Comparison of ENCODE assay signal across 13 cellular contexts in genomic region chr3:156689589-156689988, GRCh38. TPM values are rescaled to one million over a fixed set of nuclear protein-coding genes. Genes with fewer than 3 reads are reported as not detected.
DNase-seq lines count a peak whose midpoint lies in the region; ATAC-seq, FAIRE-seq and TF ChIP-seq lines count a peak whose summit lies in the region.
"Had no signal": no experiment of that assay in that cellular context is flagged by ENCODE, and none has a peak within 500 bp of the region (broad histone marks: within the 10 kb centered on the region; RNA-seq: fewer than 3 reads in every experiment).

No MANE protein-coding gene starts in this region.

- FAIRE-seq in A549 (lab: Jason Lieb, UNC) = no peak
- FAIRE-seq in GM12891 (lab: Jason Lieb, UNC) = peak; percentile 87

- no peak for TF ChIP-seq EP300 in A549 (IDR thresholded peaks at IDR 0.05)

- no peak for TF ChIP-seq POLR2A in A549 (IDR thresholded peaks at IDR 0.05; ENCODE audit: low read length)
- peak; percentile 49 for TF ChIP-seq POLR2A in GM12891 (IDR thresholded peaks at IDR 0.05; ENCODE audit: low read depth, low read length)

- no peaks in the 10 kb centered on the region for H3K27me3 ChIP-seq in duodenal mucosa (ENCODE audit: control insufficient read depth in 1 of 2, insufficient read depth in 2 of 2, low read length in 2 of 2)
- H3K27me3 ChIP-seq: tibial artery had no signal

- H3K9me3 ChIP-seq in A549 (no peaks in the 10 kb centered on the region), duodenal mucosa (ENCODE audit: control insufficient read depth in 1 of 2, low read length in 2 of 2) (no peaks in the 10 kb centered on the region)
- H3K9me3 ChIP-seq: tibial artery had no signal

- TF ChIP-seq RAD21 in A549 (conservative IDR thresholded peaks at IDR 0.05 in 1 of 2, IDR thresholded peaks at IDR 0.05 in 1 of 2) = no peak

- no peak for DNase-seq in A549 (ENCODE audit: low read depth in 1 of 2, low spot score in 1 of 2)
- DNase-seq in GM12891 (ENCODE audit: insufficient read length, low spot score) = no peak
- DNase-seq in D341Med (ENCODE audit: low spot score) = no peak
- no peak for DNase-seq in SK-N-DZ (ENCODE audit: low spot score)
- no peak for DNase-seq in stimulated activated CD4-positive, alpha-beta T cell treated with anti-CD3 and anti-CD28 coated beads, Interleukin-1b, Interleukin-23, amount 100 ng/mL, for 48 hours
- DNase-seq: activated naive CD4-positive, alpha-beta T cell; cortex of kidney; NCI-H2029 treated with DMSO at 0.1 percent for 48 hours; tibial artery had no signal

- no peak for TF ChIP-seq CTCF in A549 (IDR thresholded peaks at IDR 0.05)

- POLR2A ChIA-PET in A549 (lab: Yijun Ruan, JAX) = interaction anchor here (1.2 kb wide), 1 partner anchor 10 kb away, joined by 3 read pairs; no protein-coding TSS in a partner anchor

- no peak overlapping the region for H3K9ac ChIP-seq in duodenal mucosa (ENCODE audit: low read depth in 1 of 2, low read length in 2 of 2)

- H3K4me1 ChIP-seq in A549 (peaks cover 88% of the 10 kb centered on the region), duodenal mucosa (ENCODE audit: control insufficient read depth in 1 of 2, insufficient read depth in 2 of 2, low read length in 2 of 2) (peaks cover 57 to 68% of the 10 kb centered on the region in 2 donors)

- no peak overlapping the region for H3K4me3 ChIP-seq in A549
- H3K4me3 ChIP-seq in duodenal mucosa (ENCODE audit: low read depth in 1 of 2, low read length in 2 of 2) = peak overlapping the region; percentile 3 to 20
- H3K4me3 ChIP-seq: tibial artery had no signal

- peak overlapping the region; percentile 82 for H3K4me2 ChIP-seq in A549

- CTCF ChIA-PET in A549 (lab: Yijun Ruan, JAX) = interaction anchor here (0.9 to 3.0 kb wide), 4 partner anchors 11 to 392 kb away, joined by 3 to 11 read pairs (median 6); partner anchors contain the start of gene TIPARP

- H3K27ac ChIP-seq in A549 (peak overlapping the region in 1 of 2 experiments; percentile 34; a peak in 1 of 6 replicates), duodenal mucosa (ENCODE audit: low read depth, low read length) (no peak overlapping the region)
- H3K27ac ChIP-seq: tibial artery, VCaP had no signal

- ATAC-seq in A549 (peak; percentile 30 to 37; a peak in 3 of 6 replicates), HG03432 (IDR thresholded peaks at IDR 0.05; ENCODE audit: unreplicated experiment) (peak; percentile 11), GM18520 (IDR thresholded peaks at IDR 0.05; ENCODE audit: unreplicated experiment) (no peak)

- peaks cover 0 to 3% of the 10 kb centered on the region in 2 donors for H3K36me3 ChIP-seq in duodenal mucosa (ENCODE audit: control insufficient read depth in 1 of 2, insufficient read depth in 2 of 2, low read length in 2 of 2)

- WGBS in A549 (ENCODE audit: missing lambda C conversion rate) = 5% methylated on average over 1 of the region's 1 CpG

TF ChIP-seq in A549, 52 proteins besides CTCF, POLR2A, EP300 and RAD21:
- TF ChIP-seq HOXB5 (CRISPR knock-in tag; IDR thresholded peaks at IDR 0.05) (no peak), SREBF2 (IDR thresholded peaks at IDR 0.05) (no peak), HDAC2 (IDR thresholded peaks at IDR 0.05) (no peak), ZFP36 (IDR thresholded peaks at IDR 0.05; ENCODE audit: borderline replicate concordance, partially characterized antibody) (no peak), PHF8 (IDR thresholded peaks at IDR 0.05; ENCODE audit: borderline replicate concordance, low read depth) (no peak), TFCP2L1 (CRISPR knock-in tag; IDR thresholded peaks at IDR 0.05) (no peak), TP53 (CRISPR knock-in tag; IDR thresholded peaks at IDR 0.05) (no peak), MAX (IDR thresholded peaks at IDR 0.05) (no peak), ELK1 (IDR thresholded peaks at IDR 0.05; ENCODE audit: low read depth, low read length) (no peak), MAFK (IDR thresholded peaks at IDR 0.05; ENCODE audit: partially characterized antibody) (no peak)

TF ChIP-seq in GM12891, 5 proteins besides CTCF, POLR2A, EP300 and RAD21:
- TF ChIP-seq TAF1 (IDR thresholded peaks at IDR 0.05; ENCODE audit: low read depth, low read length) = no peak
- peak; percentile 61; the same call in 1 of the 2 replicates for TF ChIP-seq POLR2AphosphoS5 (IDR thresholded peaks at IDR 0.05; ENCODE audit: low read depth, low read length)

RNA-seq across cellular contexts. Expression of gene TIPARP, which starts 15.2 kb away (rescaled TPM):
- 16.5 and 16.7 TPM in 2 replicates for polyA plus RNA-seq in A549 (2011; rRNA removed)
- 8.3 and 10.4 TPM in 2 replicates for polyA plus RNA-seq in A549 (2012; cell fraction: cytosol; rRNA removed)
- 6.4 and 9.5 TPM in 2 replicates for polyA plus RNA-seq in A549 (2012; cell fraction: nucleus; rRNA removed)
- 11.8 to 13.8 TPM (median 13.3 TPM) in 3 replicates for polyA plus RNA-seq in A549 (2017; fragmentation: RNase III; extraction: RNeasy Plus Mini Kit Qiagen cat#74134 plus additional on column Dnase treatment)
- 32.6 and 35.8 TPM in 2 replicates for polyA minus RNA-seq in A549 (2011; rRNA and poly(A)+ RNA removed)
- polyA plus RNA-seq in GM12891 (2012; ENCODE audit: low read depth, missing spikeins) = 23.8 TPM
- 5.9 and 6.3 TPM in 2 replicates for polyA plus RNA-seq in SK-N-DZ (2014; cell fraction: cytosol; rRNA removed)
- polyA plus RNA-seq in SK-N-DZ (2014; cell fraction: nucleus; rRNA removed) = 2.7 and 3.4 TPM in 2 replicates
